Comparison of ENCODE assay signal across 1 cellular context in genomic region chr16:55559233-55559632, GRCh38.
TF ChIP-seq lines count a peak whose summit lies in the region.

No MANE protein-coding gene starts in this region.

TF ChIP-seq in HepG2, 621 proteins besides CTCF, POLR2A, EP300 and RAD21:
- no peak for TF ChIP-seq NR2C2 (CRISPR knock-in tag; IDR thresholded peaks at IDR 0.05; ENCODE audit: borderline replicate concordance)
- no peak for TF ChIP-seq ZNF292 (CRISPR knock-in tag; IDR thresholded peaks at IDR 0.05; ENCODE audit: borderline replicate concordance, low read depth)
- no peak for TF ChIP-seq SAFB2 (CRISPR knock-in tag; IDR thresholded peaks at IDR 0.05; ENCODE audit: borderline replicate concordance, low read depth)
- no peak for TF ChIP-seq POLR2G (IDR thresholded peaks at IDR 0.05; ENCODE audit: low read depth, low read length)
- no peak for TF ChIP-seq RARA (CRISPR knock-in tag; IDR thresholded peaks at IDR 0.05)
- TF ChIP-seq ZFP36 (IDR thresholded peaks at IDR 0.05; ENCODE audit: borderline replicate concordance, low read depth, low read length, partially characterized antibody), result no peak
- TF ChIP-seq HMGXB3 (CRISPR knock-in tag; IDR thresholded peaks at IDR 0.05; ENCODE audit: borderline replicate concordance), result no peak
